ENCODE assay signal across 8 cellular contexts in genomic region chr18:21111351-21112139, GRCh38. TPM values are rescaled to one million over a fixed set of nuclear protein-coding genes. Genes with fewer than 3 reads are reported as not detected.
A peak's percentile ranks its signal among the peaks of the same experiment; 100 is the strongest.
DNase-seq lines count a peak whose midpoint lies in the region; ATAC-seq and TF ChIP-seq lines count a peak whose summit lies in the region.

Gene ROCK1, minus strand, starts transcription at chr18:21111813. Its CDS starts 903 bp downstream, at chr18:21110910.

- no peaks in the 10 kb centered on the region for H3K27me3 ChIP-seq in prostate gland (replicated peaks; ENCODE audit: insufficient read depth)

- no peaks in the 10 kb centered on the region for H3K4me1 ChIP-seq in prostate gland (replicated peaks)

- ATAC-seq in GM18505 (IDR thresholded peaks at IDR 0.05; ENCODE audit: unreplicated experiment) (peak; percentile 92), HG02970 (IDR thresholded peaks at IDR 0.05; ENCODE audit: low FRiP score, unreplicated experiment) (peak; percentile 88), left ventricle myocardium superior (peak; percentile 96)

- TF ChIP-seq POLR2A in GM18505 (IDR thresholded peaks at IDR 0.05; ENCODE audit: borderline replicate concordance, extremely low read depth, insufficient read depth, insufficient read length) (peak; percentile 90), prostate gland (IDR thresholded peaks at IDR 0.05) (peak; percentile 74)

- TF ChIP-seq CTCF in prostate gland (IDR thresholded peaks at IDR 0.05), result peak in 1 of 4 experiments; percentile 18

- peak within 1 kb of the TSS; percentile 88 to 98 for H3K4me3 ChIP-seq in prostate gland

- H3K36me3 ChIP-seq in prostate gland, result no peaks in the 10 kb centered on the region

- intact Hi-C loops in left ventricle myocardium superior (cut with micrococcal nuclease), result loop anchor here (10.0 kb wide), 1 partner anchor 107 kb away; no protein-coding TSS in a partner anchor
- intact Hi-C loops in prostate gland (cut with DNase I), result loop anchor here (10.0 kb wide), 1 partner anchor 137 kb away; no protein-coding TSS in a partner anchor

- peak; percentile 49 for DNase-seq in NCI-H187 treated with DMSO at 0.1 percent for 48 hours (lab: John Stamatoyannopoulos, UW)
- peak; percentile 96 to 99 (median 99) for DNase-seq in T-helper 2 cell
- peak; percentile 100 for DNase-seq in left ventricle myocardium superior
- DNase-seq in prostate gland (ENCODE audit: low spot score), result peak; percentile 96
- peak; percentile 99 for DNase-seq in ureter (ENCODE audit: low spot score)

- H3K9me3 ChIP-seq in prostate gland, result no peaks in the 10 kb centered on the region

- under 1% methylated on average over 58 of the region's 80 CpGs for WGBS in prostate gland

- peak within 1 kb of the TSS; percentile 96 for H3K27ac ChIP-seq in angular gyrus (ENCODE audit: low read depth, low read length)
- peak within 1 kb of the TSS; percentile 97 to 99 for H3K27ac ChIP-seq in prostate gland

RNA-seq across cellular contexts. Expression of gene ROCK1, which starts in this region (rescaled TPM):
- total RNA-seq in left ventricle myocardium superior, result 34.7 TPM
- total RNA-seq in prostate gland, result 10 to 100 TPM; 32.2 to 35.2 TPM
- 70.2 TPM for total RNA-seq in ureter

Comparison
In these comparisons a context has a peak if more than half of its experiments do, and no peak if none do; other contexts are left out.
1. Peak in every context shown above with its lines: DNase-seq, ATAC-seq, H3K4me3 ChIP-seq and H3K27ac ChIP-seq.
2. DNase-seq: peak in every context shown above with its lines; median percentile 100 in left ventricle myocardium superior; 99 in T-helper 2 cell; 99 in ureter; 96 in prostate gland; 49 in NCI-H187 treated with DMSO at 0.1 percent for 48 hours.